In the genomic region with DNA sequence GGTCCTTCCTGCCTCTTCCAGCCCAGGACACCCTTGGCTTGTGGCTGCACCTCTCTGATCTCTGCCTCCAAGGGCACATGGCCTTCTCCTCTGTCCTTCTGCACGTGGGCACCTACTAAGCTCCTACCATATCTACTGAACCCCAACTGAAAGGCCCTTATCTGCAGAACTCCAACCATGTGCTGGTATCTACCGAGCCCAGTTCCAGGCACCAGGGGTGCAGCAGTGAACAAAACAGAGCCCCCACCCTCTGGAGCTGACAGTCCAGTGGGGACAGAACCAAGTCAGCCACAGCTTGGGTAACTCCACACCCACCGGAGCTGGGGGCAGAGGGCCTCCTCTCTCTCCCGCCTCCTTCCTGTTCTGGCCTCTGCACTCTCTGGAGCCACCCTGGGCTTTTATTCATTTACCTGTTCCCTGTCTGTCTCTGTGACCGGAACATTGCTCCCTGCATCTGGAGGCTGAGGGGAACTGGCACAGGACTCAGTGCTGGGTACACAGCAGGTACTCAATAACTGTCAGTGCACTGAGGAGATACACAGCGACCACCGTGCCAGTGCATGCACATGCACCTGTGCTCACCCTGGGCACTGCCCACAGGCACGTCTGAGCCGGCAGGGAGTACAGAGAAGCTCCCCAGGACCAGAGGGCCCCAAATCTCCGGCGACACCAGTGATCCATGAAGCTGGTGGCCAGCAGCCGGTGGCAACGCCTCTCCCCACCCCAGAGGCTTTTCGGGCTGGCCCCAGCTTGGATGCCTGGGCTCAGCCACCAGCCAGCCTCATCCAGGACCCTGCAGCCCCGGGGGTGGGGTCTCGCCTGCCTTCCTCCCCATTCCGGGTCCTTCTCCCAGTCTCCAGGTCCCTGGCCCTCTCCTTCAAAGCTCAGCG, we compare ENCODE assay signal across 10 cellular contexts. TPM values are rescaled to one million over a fixed set of nuclear protein-coding genes. Genes with fewer than 3 reads are reported as not detected.
DNase-seq lines count a peak whose midpoint lies in the region; ATAC-seq and TF ChIP-seq lines count a peak whose summit lies in the region.
"Had no signal": no experiment of that assay in that cellular context is flagged by ENCODE, and none has a peak within 500 bp of the region (broad histone marks: within the 10 kb centered on the region; RNA-seq: fewer than 3 reads in every experiment).

No MANE protein-coding gene starts in this region.

- no peak for TF ChIP-seq POLR2A in IMR-90 (IDR thresholded peaks at IDR 0.05; ENCODE audit: low read depth, low read length)

- peaks cover 0 to 72% of the 10 kb centered on the region in 2 experiments for H3K79me1 ChIP-seq in IMR-90 (ENCODE audit: low read depth in 1 of 2, low read length in 2 of 2)

- H3K4me3 ChIP-seq in AG04449 (ENCODE audit: low read depth, low read length) = peak overlapping the region; percentile 87
- peak overlapping the region; percentile 79 for H3K4me3 ChIP-seq in IMR-90 (ENCODE audit: insufficient read depth, low read depth, low read length)
- peak overlapping the region; percentile 74 to 90 for H3K4me3 ChIP-seq in muscle layer of duodenum (ENCODE audit: low read depth in 1 of 2, low read length in 2 of 2)

- TF ChIP-seq CTCF in AG04449 (IDR thresholded peaks at IDR 0.05; ENCODE audit: insufficient read depth, low read length, missing control alignments) = no peak
- TF ChIP-seq CTCF in IMR-90 (conservative IDR thresholded peaks at IDR 0.05; ENCODE audit: low read depth, low read length) = no peak
- no peak for TF ChIP-seq CTCF in mesothelial cell of epicardium (IDR thresholded peaks at IDR 0.05; ENCODE audit: unreplicated experiment)

- H3K9me3 ChIP-seq in IMR-90 (ENCODE audit: control insufficient read depth, insufficient read depth, low read length) (no peaks in the 10 kb centered on the region), muscle layer of duodenum (ENCODE audit: control insufficient read depth in 1 of 2, low read length in 2 of 2) (no peaks in the 10 kb centered on the region)
- H3K9me3 ChIP-seq: prostate gland had no signal

- CTCF ChIA-PET in AG04449 (lab: Yijun Ruan, JAX) = interaction anchor here (0.7 to 3.4 kb wide), 5 partner anchors 8 to 235 kb away, joined by 3 to 20 read pairs (median 7); no protein-coding TSS in a partner anchor
- CTCF ChIA-PET in IMR-90 (lab: Yijun Ruan, JAX) = no interaction called here

- TF ChIP-seq RAD21 in IMR-90 (IDR thresholded peaks at IDR 0.05; ENCODE audit: low read length) = no peak

- H3K14ac ChIP-seq in IMR-90 (replicated peaks; ENCODE audit: low read depth, low read length) = peak overlapping the region; percentile 55; the same call in 1 of the 2 replicates

- no peak overlapping the region for H2BK20ac ChIP-seq in IMR-90 (ENCODE audit: low read depth, low read length)

- in situ Hi-C loops in IMR-90 (cut with MboI; ENCODE audit: low sequenced_read_pairs) = no loop called here

- H2AK9ac ChIP-seq in IMR-90 (replicated peaks; ENCODE audit: low read depth, low read length, poor library complexity) = peak overlapping the region; percentile 69

- H3K9ac ChIP-seq in IMR-90 (ENCODE audit: low read depth, low read length) = peak overlapping the region; percentile 39; the same call in 1 of the 2 replicates

- no TSS peak for BruUV-seq in IMR-90 (replicated peaks; lab: Mats Ljungman, UMichigan)

- no peak overlapping the region for H2BK120ac ChIP-seq in IMR-90 (ENCODE audit: low read depth, low read length)

- POLR2A ChIA-PET in AG04449 (lab: Yijun Ruan, JAX) = no interaction called here
- POLR2A ChIA-PET in IMR-90 (lab: Charles Lee; ENCODE audit: unreplicated experiment) = no interaction called here

- no peak overlapping the region for H2BK5ac ChIP-seq in IMR-90 (ENCODE audit: low read depth, low read length, poor library complexity, severe bottlenecking)

- peak overlapping the region; percentile 42; the same call in 1 of the 2 replicates for H2AK5ac ChIP-seq in IMR-90 (ENCODE audit: low read depth, low read length)

- ATAC-seq in IMR-90 (ENCODE audit: low read depth) = no peak
- no peak for ATAC-seq in central memory CD8-positive, alpha-beta T cell (replicated peaks; ENCODE audit: extremely low read depth, poor library complexity, severe bottlenecking)
- no peak for ATAC-seq in GM19395 (IDR thresholded peaks at IDR 0.05; ENCODE audit: unreplicated experiment)
- no peak for ATAC-seq in HG03460 (IDR thresholded peaks at IDR 0.05; ENCODE audit: unreplicated experiment)

- H3K27me3 Mint-ChIP-seq in central memory CD8-positive, alpha-beta T cell = no peaks in the 10 kb centered on the region
- peaks cover 4% of the 10 kb centered on the region for H3K27me3 Mint-ChIP-seq in mesothelial cell of epicardium (ENCODE audit: low read depth)

- H4K5ac ChIP-seq in IMR-90 (ENCODE audit: low read depth, low read length) = no peak overlapping the region

- H3K4me3 Mint-ChIP-seq in central memory CD8-positive, alpha-beta T cell = peak overlapping the region; percentile 67
- no peak overlapping the region for H3K4me3 Mint-ChIP-seq in mesothelial cell of epicardium

- H2AFZ ChIP-seq in IMR-90 (replicated peaks; ENCODE audit: low read length, poor library complexity) = no peak overlapping the region

- peak overlapping the region; percentile 73 for H3K4me2 ChIP-seq in IMR-90 (ENCODE audit: low read depth, low read length)

- H3K36me3 ChIP-seq in IMR-90 (ENCODE audit: control insufficient read depth, insufficient read depth, low read length) (no peaks in the 10 kb centered on the region), muscle layer of duodenum (ENCODE audit: control insufficient read depth in 1 of 2, insufficient read depth in 2 of 2, low read length in 2 of 2) (no peaks in the 10 kb centered on the region)
- H3K36me3 ChIP-seq: prostate gland had no signal

- H3K36me3 Mint-ChIP-seq in central memory CD8-positive, alpha-beta T cell (ENCODE audit: insufficient read depth) = no peaks in the 10 kb centered on the region
- no peaks in the 10 kb centered on the region for H3K36me3 Mint-ChIP-seq in mesothelial cell of epicardium

- dilution Hi-C loops in IMR-90 (cut with HindIII; ENCODE audit: low sequenced_read_pairs, unreplicated experiment) = no loop called here

- no peak overlapping the region for H4K91ac ChIP-seq in IMR-90 (ENCODE audit: insufficient read depth, low read depth, low read length)

- no peak overlapping the region for H3K27ac Mint-ChIP-seq in central memory CD8-positive, alpha-beta T cell (ENCODE audit: low read depth)
- no peak overlapping the region for H3K27ac Mint-ChIP-seq in mesothelial cell of epicardium

- no peaks in the 10 kb centered on the region for H3K9me3 Mint-ChIP-seq in central memory CD8-positive, alpha-beta T cell
- no peaks in the 10 kb centered on the region for H3K9me3 Mint-ChIP-seq in mesothelial cell of epicardium

- 0 out of 2 replicates have a peak overlapping the region, but pooled peaks have one; percentile 1 for H3K27ac ChIP-seq in IMR-90 (ENCODE audit: insufficient read depth, low read length)
- H3K27ac ChIP-seq in muscle layer of duodenum (ENCODE audit: low read length) = peak overlapping the region; percentile 8

- H3K4me1 ChIP-seq in IMR-90 (ENCODE audit: control insufficient read depth, insufficient read depth, low read length) = peaks cover 42% of the 10 kb centered on the region
- H3K4me1 ChIP-seq in muscle layer of duodenum (ENCODE audit: control insufficient read depth in 1 of 2, insufficient read depth in 2 of 2, low read length in 2 of 2) = peaks cover 19 to 53% of the 10 kb centered on the region in 2 donors

- no peak overlapping the region for H3K56ac ChIP-seq in IMR-90 (ENCODE audit: extremely low read depth, insufficient read depth, low read length)

- peaks cover 36% of the 10 kb centered on the region for H4K20me1 ChIP-seq in IMR-90 (ENCODE audit: insufficient read depth, low read length)

- H2BK15ac ChIP-seq in IMR-90 (ENCODE audit: low read depth, low read length) = no peak overlapping the region

- H3K23ac ChIP-seq in IMR-90 (ENCODE audit: low read depth, low read length) = peak overlapping the region; percentile 69

- no peak for DNase-seq in AG04449 (ENCODE audit: low read depth, low spot score)
- no peak for DNase-seq in IMR-90
- DNase-seq in central memory CD8-positive, alpha-beta T cell (ENCODE audit: low spot score in 2 of 2) = no peak
- DNase-seq in mesothelial cell of epicardium (ENCODE audit: low spot score in 2 of 2, unreplicated experiment in 2 of 2) = no peak
- no peak for DNase-seq in NCI-H526 (lab: John Stamatoyannopoulos, UW)
- DNase-seq: activated CD4-positive, alpha-beta T cell treated with anti-CD3 and anti-CD28 coated beads for 48 hours had no signal

- H3K27me3 ChIP-seq in IMR-90 (ENCODE audit: control insufficient read depth, insufficient read depth, low read length) (no peaks in the 10 kb centered on the region), muscle layer of duodenum (ENCODE audit: low read depth, low read length) (no peaks in the 10 kb centered on the region)

- H3K4ac ChIP-seq in IMR-90 (ENCODE audit: low read depth, low read length) = no peak overlapping the region

- peaks cover 9% of the 10 kb centered on the region for H3K9me1 ChIP-seq in IMR-90 (ENCODE audit: insufficient read depth, low read length)

- no peak overlapping the region for H3K18ac ChIP-seq in IMR-90 (ENCODE audit: low read depth, low read length)

- intact Hi-C loops in IMR-90 (cut with micrococcal nuclease) = no loop called here

- H4K8ac ChIP-seq in IMR-90 (ENCODE audit: low read depth in 2 of 2, low read length in 2 of 2) = no peak overlapping the region

- H3K4me1 Mint-ChIP-seq in central memory CD8-positive, alpha-beta T cell = peaks cover 21% of the 10 kb centered on the region
- peaks cover 22% of the 10 kb centered on the region for H3K4me1 Mint-ChIP-seq in mesothelial cell of epicardium

- WGBS in IMR-90 (ENCODE audit: extremely low coverage in 2 of 2, insufficient read length in 1 of 2), 2 experiments = 76% methylated on average over 10 of the region's 18 CpGs; no CpG with 5 or more reads in 1 of the 2 experiments

TF ChIP-seq in IMR-90, 13 proteins besides CTCF, POLR2A, EP300 and RAD21 (continues in another document):
- TF ChIP-seq MXI1 (IDR thresholded peaks at IDR 0.05; ENCODE audit: borderline replicate concordance, low read depth, low read length) = no peak
- TF ChIP-seq RFX5 (IDR thresholded peaks at IDR 0.05; ENCODE audit: low read depth, low read length) = no peak
- no peak for TF ChIP-seq CHD1 (IDR thresholded peaks at IDR 0.05; ENCODE audit: low read depth, low read length)

RNA-seq across cellular contexts. Expression of a gene that starts 2.0 kb away (rescaled TPM):
- total RNA-seq in IMR-90 (2012; rRNA removed) (6.1 and 6.6 TPM in 2 replicates), mesothelial cell of epicardium (18.5 to 21.1 TPM (median 18.9 TPM) in 3 replicates)
- polyA plus RNA-seq in IMR-90 (2012; rRNA removed) = 34.1 and 37.2 TPM in 2 replicates
- polyA plus RNA-seq in IMR-90 (2012; cell fraction: cytosol; rRNA removed) = 14.3 and 22.8 TPM in 2 replicates
- 294 and 597 TPM in 2 replicates for polyA plus RNA-seq in IMR-90 (2012; cell fraction: nucleus; rRNA removed; ENCODE audit: low replicate concordance)

RNA-seq across cellular contexts. Expression of a gene that starts 46.9 kb away (rescaled TPM):
- 9.3 and 10.0 TPM in 2 replicates for total RNA-seq in IMR-90 (2012; rRNA removed)
- polyA plus RNA-seq in IMR-90 (2012; rRNA removed) = 40.1 and 47.1 TPM in 2 replicates
- polyA plus RNA-seq in IMR-90 (2012; cell fraction: cytosol; rRNA removed) = 32.2 and 35.8 TPM in 2 replicates
- 80.3 and 296 TPM in 2 replicates for polyA plus RNA-seq in IMR-90 (2012; cell fraction: nucleus; rRNA removed; ENCODE audit: low replicate concordance)
- total RNA-seq in mesothelial cell of epicardium = 141 to 163 TPM (median 149 TPM) in 3 replicates

Comparison
In these comparisons a context has a peak if more than half of its experiments do, and no peak if none do; other contexts are left out.
1. RNA of a gene that starts 46.9 kb away (total RNA-seq): 141 to 163 TPM in mesothelial cell of epicardium; 9.3 to 10.0 TPM in IMR-90; every median in the first group is over 10 times any median in the second.
2. Peak in every context shown above with its lines, with median percentiles within 50 percentile points of each other: H3K4me3 ChIP-seq.